In the genomic region with DNA sequence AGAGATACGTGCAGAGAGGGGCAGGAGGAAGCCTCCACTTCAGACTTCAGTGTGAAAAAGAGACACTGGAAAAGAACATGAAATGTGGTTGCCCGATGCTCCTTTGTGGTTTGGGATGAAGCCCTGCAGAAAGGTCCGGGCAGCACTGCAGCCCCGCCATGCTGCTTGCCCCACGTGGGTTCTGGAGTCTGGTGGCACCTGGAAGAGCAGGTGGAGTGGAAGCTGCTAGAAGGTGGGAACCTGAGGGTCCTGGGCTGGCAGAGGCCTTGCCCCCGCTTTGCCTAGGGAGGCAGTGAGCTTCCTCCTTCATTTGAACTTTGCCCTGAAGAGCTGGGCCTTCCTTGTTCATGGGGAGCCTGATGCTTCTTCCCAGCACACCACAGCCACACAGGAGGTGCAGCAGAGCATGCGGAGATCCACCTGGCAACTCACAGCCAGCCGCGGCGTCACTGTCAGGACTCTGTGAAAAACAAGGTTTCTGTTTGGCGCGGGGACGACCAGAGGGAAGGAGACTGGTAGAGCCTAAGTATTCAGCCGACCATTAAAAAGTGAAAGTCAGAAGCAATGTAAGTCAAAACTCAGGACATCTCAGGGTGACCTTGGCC, we compare ENCODE assay signal across 23 cellular contexts. TPM values are rescaled to one million over a fixed set of nuclear protein-coding genes. Genes with fewer than 3 reads are reported as not detected.
DNase-seq lines count a peak whose midpoint lies in the region; ATAC-seq and TF ChIP-seq lines count a peak whose summit lies in the region.
"Had no signal": no experiment of that assay in that cellular context is flagged by ENCODE, and none has a peak within 500 bp of the region (broad histone marks: within the 10 kb centered on the region; RNA-seq: fewer than 3 reads in every experiment).

No MANE protein-coding gene starts in this region.

- no peak overlapping the region for H3K27ac ChIP-seq in uterus

- POLR2A ChIA-PET in T-cell (lab: Charles Lee), result no interaction called here

- H3K4me1 Mint-ChIP-seq in activated naive CD4-positive, alpha-beta T cell treated with anti-CD3 and anti-CD28 coated beads, Interleukin-2, amount 50 U/mL, for 24 hours, result peaks cover 89% of the 10 kb centered on the region
- peaks cover 87 to 89% (median 88%) of the 10 kb centered on the region in 3 donors for H3K4me1 Mint-ChIP-seq in T-cell
- H3K4me1 Mint-ChIP-seq: mesothelial cell of epicardium had no signal

- no peaks in the 10 kb centered on the region for H3K27me3 ChIP-seq in MG63
- H3K27me3 ChIP-seq in uterus, result no peaks in the 10 kb centered on the region

- peak overlapping the region; percentile 23 for H3K27ac Mint-ChIP-seq in activated naive CD4-positive, alpha-beta T cell treated with anti-CD3 and anti-CD28 coated beads, Interleukin-2, amount 50 U/mL, for 24 hours
- H3K27ac Mint-ChIP-seq in T-cell, result peak overlapping the region; percentile 57 to 71
- H3K27ac Mint-ChIP-seq: activated T-helper 1 cell treated with anti-CD3 and anti-CD28 coated beads, Interleukin-12 subunit alpha, Interleukin-12 subunit beta, Interleukin-2, Interleukin-4 antibody, amounts not matched to agents 30 ng/mL and 10 ng/mL and 1 ng/mL, durations not matched to agents 14 hours and 24 hours and 36 hours; mesothelial cell of epicardium; stimulated activated memory B cell treated with anti-CD40 and anti-IgM and Interleukin-4, amounts not matched to agents 10 μg/mL and 1 μg/mL and 100 μg/mL, for 72 hours; type B pancreatic cell had no signal

- intact Hi-C loops in uterus (cut with DNase I; ENCODE audit: low total_unique reads), result no loop called here

- no peak overlapping the region for H3K4me3 Mint-ChIP-seq in activated naive CD4-positive, alpha-beta T cell treated with anti-CD3 and anti-CD28 coated beads, Interleukin-2, amount 50 U/mL, for 24 hours
- H3K4me3 Mint-ChIP-seq in T-cell, result peak overlapping the region in 1 of 3 donors; percentile 23
- H3K4me3 Mint-ChIP-seq: activated T-helper 1 cell treated with anti-CD3 and anti-CD28 coated beads, Interleukin-12 subunit alpha, Interleukin-12 subunit beta, Interleukin-2, Interleukin-4 antibody, amounts not matched to agents 30 ng/mL and 10 ng/mL and 1 ng/mL, durations not matched to agents 14 hours and 24 hours and 36 hours; mesothelial cell of epicardium; stimulated activated memory B cell treated with anti-CD40 and anti-IgM and Interleukin-4, amounts not matched to agents 10 μg/mL and 1 μg/mL and 100 μg/mL, for 72 hours; type B pancreatic cell had no signal

- H3K36me3 Mint-ChIP-seq in activated naive CD4-positive, alpha-beta T cell treated with anti-CD3 and anti-CD28 coated beads, Interleukin-2, amount 50 U/mL, for 24 hours, result peaks cover 15% of the 10 kb centered on the region
- H3K36me3 Mint-ChIP-seq in T-cell, result peaks cover 23% of the 10 kb centered on the region
- H3K36me3 Mint-ChIP-seq: stimulated activated memory B cell treated with anti-CD40 and anti-IgM and Interleukin-4, amounts not matched to agents 10 μg/mL and 1 μg/mL and 100 μg/mL, for 72 hours had no signal

- H3K4me1 ChIP-seq in uterus, result no peaks in the 10 kb centered on the region

- CTCF ChIA-PET in T-cell (lab: Charles Lee), result interaction anchor here in 1 of 2 donors (0.5 kb wide), 1 partner anchor 150 kb away, joined by 3 read pairs; no protein-coding TSS in a partner anchor

- no peaks in the 10 kb centered on the region for H3K27me3 Mint-ChIP-seq in activated naive CD4-positive, alpha-beta T cell treated with anti-CD3 and anti-CD28 coated beads, Interleukin-2, amount 50 U/mL, for 24 hours
- no peaks in the 10 kb centered on the region for H3K27me3 Mint-ChIP-seq in T-cell
- H3K27me3 Mint-ChIP-seq: type B pancreatic cell had no signal

- no peak for DNase-seq in activated naive CD4-positive, alpha-beta T cell (lab: John Stamatoyannopoulos, UW)
- DNase-seq in T-cell (no peak), islet precursor cell (peak; percentile 27), 8988T (no peak), MG63 (no peak), uterus (no peak)
- peak; percentile 16 for DNase-seq in stimulated activated CD8-positive, alpha-beta memory T cell treated with anti-CD3 and anti-CD28 coated beads, Interleukin-4, amount 100 ng/mL, for 48 hours
- DNase-seq: activated naive CD4-positive, alpha-beta T cell treated with anti-CD3 and anti-CD28 coated beads, Interleukin-2, amount 50 U/mL, for 16 hours; MV-4-11; NCI-H1436; NCI-H2107; occipital lobe; SHP77 treated with DMSO at 0.1 percent for 48 hours; stimulated activated CD4-positive, alpha-beta T cell treated with anti-CD3 and anti-CD28 coated beads, Interleukin-15, amount 100 ng/mL, for 24 hours had no signal

- H3K9me3 Mint-ChIP-seq in activated naive CD4-positive, alpha-beta T cell treated with anti-CD3 and anti-CD28 coated beads, Interleukin-2, amount 50 U/mL, for 24 hours, result no peaks in the 10 kb centered on the region
- no peaks in the 10 kb centered on the region for H3K9me3 Mint-ChIP-seq in T-cell
- H3K9me3 Mint-ChIP-seq: activated T-helper 1 cell treated with anti-CD3 and anti-CD28 coated beads, Interleukin-12 subunit alpha, Interleukin-12 subunit beta, Interleukin-2, Interleukin-4 antibody, amounts not matched to agents 30 ng/mL and 10 ng/mL and 1 ng/mL, durations not matched to agents 14 hours and 24 hours and 36 hours; type B pancreatic cell had no signal

- H3K9me3 ChIP-seq in MG63 (no peaks in the 10 kb centered on the region), uterus (no peaks in the 10 kb centered on the region)

- H3K36me3 ChIP-seq in MG63 (no peaks in the 10 kb centered on the region), uterus (no peaks in the 10 kb centered on the region)

- H3K4me3 ChIP-seq in MG63, result no peak overlapping the region
- H3K4me3 ChIP-seq in uterus, result no peak overlapping the region
- H3K4me3 ChIP-seq: GM12878 had no signal

- no peak for TF ChIP-seq CTCF in uterus (IDR thresholded peaks at IDR 0.05)

- no peak for ATAC-seq in T-cell (replicated peaks in 1 of 4)
- ATAC-seq: esophagus mucosa; GM12878; Panc1; stimulated activated memory B cell treated with anti-CD40 and anti-IgM and Interleukin-4, amounts not matched to agents 10 μg/mL and 1 μg/mL and 100 μg/mL, for 72 hours had no signal

- TF ChIP-seq POLR2A in uterus (IDR thresholded peaks at IDR 0.05), result no peak

RNA-seq across cellular contexts. Expression of a gene that starts 59.0 kb away (rescaled TPM):
- total RNA-seq in T-cell (100 to 1,000 TPM in 2 of 5 donors, 10 to 100 TPM in 3; 78.9 to 118 (median 94.9) TPM), uterus (10 to 100 TPM in 1 of 4 donors, 1 to 10 TPM in 2, not detected in 1; 2.3 to 15.0 (median 4.6) TPM)
- total RNA-seq in MG63 (2014; rRNA removed; shearing (Covaris generic); ENCODE audit: low replicate concordance), result 20.0 and 28.0 TPM in 2 replicates
- total RNA-seq: LHCN-M2 had no signal

Comparison
In these comparisons a context has a peak if more than half of its experiments do, and no peak if none do; other contexts are left out.
1. DNase-seq: peak in islet precursor cell (single experiment) and stimulated activated CD8-positive, alpha-beta memory T cell treated with anti-CD3 and anti-CD28 coated beads, Interleukin-4, amount 100 ng/mL, for 48 hours (single experiment); none in activated naive CD4-positive, alpha-beta T cell (0 of 4), T-cell (0 of 34), 8988T (single experiment), MG63 (single experiment) and uterus (0 of 2).